Comparison of ENCODE assay signal across 13 cellular contexts in genomic region chr19:37692956-37693660, GRCh38. TPM values are rescaled to one million over a fixed set of nuclear protein-coding genes. Genes with fewer than 3 reads are reported as not detected.
DNase-seq lines count a peak whose midpoint lies in the region; ATAC-seq and TF ChIP-seq lines count a peak whose summit lies in the region.
"Had no signal": no experiment of that assay in that cellular context is flagged by ENCODE, and none has a peak within 500 bp of the region (broad histone marks: within the 10 kb centered on the region; RNA-seq: fewer than 3 reads in every experiment).

No MANE protein-coding gene starts in this region.

- no peaks in the 10 kb centered on the region for H3K27me3 Mint-ChIP-seq in activated naive CD4-positive, alpha-beta T cell treated with anti-CD3 and anti-CD28 coated beads, Interleukin-2, amount 50 U/mL, for 24 hours
- no peaks in the 10 kb centered on the region for H3K27me3 Mint-ChIP-seq in activated T-helper 17 cell treated with anti-CD3 and anti-CD28 coated beads, Interleukin-2, amount 50 U/mL, for 72 hours

- 66% methylated on average over 11 of the region's 11 CpGs for WGBS in tibial nerve, 2 donors
- WGBS in aorta, 2 donors = 66 to 71% methylated on average over 11 of the region's 11 CpGs

- no peak for TF ChIP-seq POLR2A in tibial nerve (IDR thresholded peaks at IDR 0.05)

- H3K9me3 ChIP-seq in thoracic aorta (no peaks in the 10 kb centered on the region), tibial nerve (peaks cover 0 to 34% (median 0%) of the 10 kb centered on the region in 4 donors), aorta (ENCODE audit: control insufficient read depth, low read length) (peaks cover 2% of the 10 kb centered on the region)

- TF ChIP-seq EP300 in tibial nerve (IDR thresholded peaks at IDR 0.05) = no peak

- H3K4me1 Mint-ChIP-seq in activated naive CD4-positive, alpha-beta T cell treated with anti-CD3 and anti-CD28 coated beads, Interleukin-2, amount 50 U/mL, for 24 hours = peaks cover 16% of the 10 kb centered on the region
- no peaks in the 10 kb centered on the region for H3K4me1 Mint-ChIP-seq in activated T-helper 17 cell treated with anti-CD3 and anti-CD28 coated beads, Interleukin-2, amount 50 U/mL, for 72 hours

- peaks cover 4% of the 10 kb centered on the region for H3K9me3 Mint-ChIP-seq in activated naive CD4-positive, alpha-beta T cell treated with anti-CD3 and anti-CD28 coated beads, Interleukin-2, amount 50 U/mL, for 24 hours
- peaks cover 16% of the 10 kb centered on the region for H3K9me3 Mint-ChIP-seq in activated T-helper 17 cell treated with anti-CD3 and anti-CD28 coated beads, Interleukin-2, amount 50 U/mL, for 72 hours

- no peaks in the 10 kb centered on the region for H3K36me3 ChIP-seq in thoracic aorta
- H3K36me3 ChIP-seq in tibial nerve = peaks cover 0 to 41% (median 0%) of the 10 kb centered on the region in 3 donors
- H3K36me3 ChIP-seq in aorta (ENCODE audit: control insufficient read depth in 1 of 2, insufficient read depth in 2 of 2, low read length in 1 of 2) = peaks cover 0 to under 1% of the 10 kb centered on the region in 2 donors
- H3K36me3 ChIP-seq: SJSA1 had no signal

- peak overlapping the region; percentile 42 for H3K4me3 Mint-ChIP-seq in activated naive CD4-positive, alpha-beta T cell treated with anti-CD3 and anti-CD28 coated beads, Interleukin-2, amount 50 U/mL, for 24 hours
- H3K4me3 Mint-ChIP-seq in activated T-helper 17 cell treated with anti-CD3 and anti-CD28 coated beads, Interleukin-2, amount 50 U/mL, for 72 hours = peak overlapping the region; percentile 87

- TF ChIP-seq CTCF in thoracic aorta (IDR thresholded peaks at IDR 0.05) (no peak), tibial nerve (IDR thresholded peaks at IDR 0.05) (no peak)

- ATAC-seq in activated T-helper 17 cell treated with anti-CD3 and anti-CD28 coated beads, Interleukin-2, amount 50 U/mL, for 72 hours (replicated peaks) = no peak
- ATAC-seq in thoracic aorta (ENCODE audit: insufficient number of reproducible peaks, low FRiP score, low read depth) (no peak), Right ventricle myocardium inferior (no peak), aorta (ENCODE audit: low FRiP score) (no peak)

- H3K4me3 ChIP-seq in thoracic aorta = peak overlapping the region; percentile 77
- no peak overlapping the region for H3K4me3 ChIP-seq in tibial nerve
- H3K4me3 ChIP-seq in aorta (ENCODE audit: low read length in 2 of 2) = no peak overlapping the region
- H3K4me3 ChIP-seq: SJSA1 had no signal

- H3K27ac Mint-ChIP-seq in activated naive CD4-positive, alpha-beta T cell treated with anti-CD3 and anti-CD28 coated beads, Interleukin-2, amount 50 U/mL, for 24 hours = no peak overlapping the region
- H3K27ac Mint-ChIP-seq in activated T-helper 17 cell treated with anti-CD3 and anti-CD28 coated beads, Interleukin-2, amount 50 U/mL, for 72 hours = peak overlapping the region; percentile 4

- H3K27me3 ChIP-seq in thoracic aorta (replicated peaks; ENCODE audit: insufficient read depth) (no peaks in the 10 kb centered on the region), tibial nerve (no peaks in the 10 kb centered on the region), aorta (ENCODE audit: control insufficient read depth in 1 of 2, insufficient read depth in 2 of 2, low read length in 1 of 2) (no peaks in the 10 kb centered on the region)
- H3K27me3 ChIP-seq: SJSA1, upper lobe of right lung had no signal

- H3K27ac ChIP-seq in thoracic aorta (no peak overlapping the region), tibial nerve (no peak overlapping the region), aorta (ENCODE audit: low read depth in 1 of 2, low read length in 2 of 2) (no peak overlapping the region)
- H3K27ac ChIP-seq: KMS-11, SJSA1 had no signal

- peaks cover 22% of the 10 kb centered on the region for H3K36me3 Mint-ChIP-seq in activated naive CD4-positive, alpha-beta T cell treated with anti-CD3 and anti-CD28 coated beads, Interleukin-2, amount 50 U/mL, for 24 hours
- H3K36me3 Mint-ChIP-seq in activated T-helper 17 cell treated with anti-CD3 and anti-CD28 coated beads, Interleukin-2, amount 50 U/mL, for 72 hours (ENCODE audit: low read depth) = peaks cover 5% of the 10 kb centered on the region

- H3K4me1 ChIP-seq in thoracic aorta (ENCODE audit: control insufficient read depth in 1 of 2, low read depth in 2 of 2) (peaks cover 0 to 8% of the 10 kb centered on the region in 2 donors), tibial nerve (peaks cover 0 to 9% (median 4%) of the 10 kb centered on the region in 4 donors), aorta (ENCODE audit: control insufficient read depth in 1 of 2, insufficient read depth in 2 of 2, low read length in 2 of 2) (no peaks in the 10 kb centered on the region)
- H3K4me1 ChIP-seq: SJSA1, upper lobe of right lung had no signal

- no peak for DNase-seq in activated naive CD4-positive, alpha-beta T cell treated with anti-CD3 and anti-CD28 coated beads, Interleukin-2, amount 50 U/mL, for 16 hours
- DNase-seq in medulla oblongata (ENCODE audit: extremely low spot score) = peak; percentile 62
- no peak for DNase-seq in thoracic aorta (ENCODE audit: low spot score)
- DNase-seq in Right ventricle myocardium inferior (ENCODE audit: missing footprints) = no peak
- DNase-seq in tibial nerve (ENCODE audit: low spot score in 2 of 2) = no peak
- no peak for DNase-seq in aorta
- DNase-seq: activated effector memory CD4-positive, alpha-beta T cell treated with Interleukin-2 at 50 U/mL for 16 hours; NCI-H187 treated with DMSO at 0.1 percent for 48 hours; upper lobe of right lung had no signal

- intact Hi-C loops in Right ventricle myocardium inferior (cut with DNase I) (loop anchor here (5.0 kb wide), 1 partner anchor 36 kb away; the partner anchor contains the start of gene ZFP30), aorta (cut with DNase I) (no loop called here)

RNA-seq across cellular contexts. Expression of gene ZNF607, which starts 26.5 kb away (rescaled TPM):
- total RNA-seq in activated T-helper 17 cell treated with anti-CD3 and anti-CD28 coated beads, Interleukin-2, amount 50 U/mL, for 72 hours = 1 to 10 TPM; 4.2 to 9.4 TPM
- total RNA-seq in thoracic aorta (1 to 10 TPM; 3.5 to 4.1 TPM), Right ventricle myocardium inferior (6.1 TPM), tibial nerve (10 to 100 TPM in 1 of 4 donors, 1 to 10 TPM in 3; 5.4 to 14.1 (median 7.6) TPM), aorta (1 to 10 TPM; 5.0 to 8.4 TPM)
- polyA plus RNA-seq in aorta = 1 to 10 TPM in 1 of 2 donors, under 1 TPM in 1; 0.63 to 4.7 TPM
- total RNA-seq: SJSA1 had no signal

RNA-seq across cellular contexts. Expression of gene ZFP30, which starts 37.8 kb away (rescaled TPM):
- total RNA-seq in activated T-helper 17 cell treated with anti-CD3 and anti-CD28 coated beads, Interleukin-2, amount 50 U/mL, for 72 hours = 10 to 100 TPM in 1 of 2 donors, 1 to 10 TPM in 1; 5.1 to 14.5 TPM
- total RNA-seq in thoracic aorta = 10 to 100 TPM in 1 of 2 donors, 1 to 10 TPM in 1; 6.6 to 23.6 TPM
- 6.9 TPM for total RNA-seq in Right ventricle myocardium inferior
- total RNA-seq in tibial nerve = 10 to 100 TPM; 10.2 to 40.6 (median 16.9) TPM
- total RNA-seq in aorta = 10 to 100 TPM; 11.8 to 15.7 TPM
- 1 to 10 TPM; 1.9 to 4.7 TPM for polyA plus RNA-seq in aorta
